Comparison of ENCODE assay signal across 13 cellular contexts in genomic region chr15:29885183-29885582, GRCh38.
"Had no signal": no experiment of that assay in that cellular context is flagged by ENCODE, and none has a peak within 500 bp of the region (broad histone marks: within the 10 kb centered on the region; RNA-seq: fewer than 3 reads in every experiment).

No MANE protein-coding gene starts in this region.

- H3K36me3 Mint-ChIP-seq: stimulated activated memory B cell treated with anti-CD40 and anti-IgM and Interleukin-4, amounts not matched to agents 10 μg/mL and 1 μg/mL and 100 μg/mL, for 72 hours had no signal

- DNase-seq: activated CD4-positive, alpha-beta T cell treated with anti-CD3 and anti-CD28 coated beads, Interleukin-2, amount 50 U/mL, for 4 hours; activated CD4-positive, CD25-positive, alpha-beta regulatory T cell; activated naive CD4-positive, alpha-beta T cell treated with anti-CD3 and anti-CD28 coated beads, Interleukin-2, amount 50 U/mL, for 16 hours; activated T-cell treated with anti-CD3 and anti-CD28 coated beads, Interleukin-2, amount 50 U/mL, for 1 hour; adrenal gland; central memory CD4-positive, alpha-beta T cell; effector memory CD8-positive, alpha-beta T cell; hypothalamus; mammary epithelial cell; retina; T-helper 2 cell had no signal

- H2AFZ ChIP-seq: parathyroid adenoma had no signal

- H3K4me1 ChIP-seq: parathyroid adenoma had no signal

- H3K36me3 ChIP-seq: adrenal gland had no signal

- H3K27ac ChIP-seq: adrenal gland, parathyroid adenoma had no signal

- H3K4me1 Mint-ChIP-seq: stimulated activated memory B cell treated with anti-CD40 and anti-IgM and Interleukin-4, amounts not matched to agents 10 μg/mL and 1 μg/mL and 100 μg/mL, for 72 hours had no signal

- H3K4me3 Mint-ChIP-seq: effector memory CD8-positive, alpha-beta T cell; stimulated activated memory B cell treated with anti-CD40 and anti-IgM and Interleukin-4, amounts not matched to agents 10 μg/mL and 1 μg/mL and 100 μg/mL, for 72 hours had no signal

- H3K9me3 Mint-ChIP-seq: effector memory CD8-positive, alpha-beta T cell; stimulated activated memory B cell treated with anti-CD40 and anti-IgM and Interleukin-4, amounts not matched to agents 10 μg/mL and 1 μg/mL and 100 μg/mL, for 72 hours had no signal

- H3K9me3 ChIP-seq: adrenal gland had no signal

- H3K27ac Mint-ChIP-seq: effector memory CD8-positive, alpha-beta T cell; stimulated activated memory B cell treated with anti-CD40 and anti-IgM and Interleukin-4, amounts not matched to agents 10 μg/mL and 1 μg/mL and 100 μg/mL, for 72 hours had no signal

- ATAC-seq: effector memory CD8-positive, alpha-beta T cell; stimulated activated memory B cell treated with anti-CD40 and anti-IgM and Interleukin-4, amounts not matched to agents 10 μg/mL and 1 μg/mL and 100 μg/mL, for 72 hours had no signal

- H3K9ac ChIP-seq: parathyroid adenoma had no signal

- H3K27me3 ChIP-seq: adrenal gland had no signal

- H3K4me3 ChIP-seq: adrenal gland had no signal
